In the genomic region with DNA sequence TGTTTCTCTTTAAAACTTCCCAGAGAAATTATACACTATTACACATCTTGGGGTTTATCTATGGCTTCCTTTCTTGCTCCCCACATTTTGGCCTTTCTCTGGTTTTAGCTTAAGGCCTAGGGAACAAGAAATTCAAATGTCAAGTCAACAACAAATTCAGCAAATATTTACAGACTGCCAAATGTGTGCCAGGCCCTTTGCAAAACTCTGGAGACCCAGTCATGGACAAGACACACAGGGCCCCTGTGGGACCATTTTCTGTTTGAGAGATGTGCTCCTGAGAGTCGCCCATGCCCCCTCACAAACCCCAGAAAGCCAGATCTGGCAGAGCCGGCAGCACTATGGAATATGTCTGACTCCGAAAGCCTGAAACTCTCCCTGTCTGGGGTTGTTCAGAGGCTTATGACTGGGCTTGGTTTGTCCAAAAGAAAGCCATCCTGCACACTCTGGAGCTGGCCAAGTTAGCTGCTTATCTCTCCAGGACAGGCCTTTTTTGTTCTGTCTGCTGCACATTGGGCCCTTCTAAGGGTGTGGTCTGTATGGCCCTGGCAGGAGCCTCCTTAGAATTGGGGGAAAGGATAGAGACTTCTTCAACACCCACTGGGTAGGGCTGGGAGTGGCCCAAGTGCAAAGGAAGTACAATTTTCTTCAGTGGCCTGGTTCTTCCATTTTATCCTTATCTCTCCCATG, we compare ENCODE assay signal across 32 cellular contexts. TPM values are rescaled to one million over a fixed set of nuclear protein-coding genes. Genes with fewer than 3 reads are reported as not detected.
A peak's percentile ranks its signal among the peaks of the same experiment; 100 is the strongest.
DNase-seq lines count a peak whose midpoint lies in the region; ATAC-seq, FAIRE-seq and TF ChIP-seq lines count a peak whose summit lies in the region.
"Had no signal": no experiment of that assay in that cellular context is flagged by ENCODE, and none has a peak within 500 bp of the region (broad histone marks: within the 10 kb centered on the region; RNA-seq: fewer than 3 reads in every experiment).

No MANE protein-coding gene starts in this region.

- H3K36me3 ChIP-seq in PC-9 (ENCODE audit: low read depth) (no peaks in the 10 kb centered on the region), K562 (ENCODE audit: control insufficient read depth, insufficient read depth, low read length) (no peaks in the 10 kb centered on the region), SJCRH30 (no peaks in the 10 kb centered on the region)
- H3K36me3 ChIP-seq: BLaER1 had no signal

- in situ Hi-C loops in K562 (cut with MboI): no loop called here

- POLR2A ChIA-PET in PC-9 (lab: Charles Lee; ENCODE audit: unreplicated experiment) (no interaction called here), K562 (lab: Yijun Ruan, JAX) (interaction anchor here (0.6 to 1.9 kb wide), 6 partner anchors 8 to 260 kb away, joined by 3 to 11 read pairs (median 4); no protein-coding TSS in a partner anchor)

- 0% methylated on average over 3 of the region's 3 CpGs for WGBS in K562 (ENCODE audit: insufficient coverage, low coverage, missing lambda C conversion rate)

- H3K4me1 Mint-ChIP-seq in neural crest cell: no peaks in the 10 kb centered on the region
- peaks cover 29% of the 10 kb centered on the region for H3K4me1 Mint-ChIP-seq in activated T-cell treated with anti-CD3 and anti-CD28 coated beads, Interleukin-2, amount 50 U/mL, for 72 hours (ENCODE audit: low read depth)
- H3K4me1 Mint-ChIP-seq: CD4-positive, CD25-positive, alpha-beta regulatory T cell had no signal

- no peak for TF ChIP-seq CTCF in PC-9 (conservative IDR thresholded peaks at IDR 0.05)
- no peak for TF ChIP-seq CTCF in K562 (IDR thresholded peaks at IDR 0.05 in 2 of 3, conservative IDR thresholded peaks at IDR 0.05 in 1 of 3; ENCODE audit: insufficient read depth in 2 of 3, low read depth in 1 of 3, low read length in 3 of 3)
- no peak for TF ChIP-seq CTCF in neural crest cell (conservative IDR thresholded peaks at IDR 0.05)

- no peak for TF ChIP-seq RAD21 in K562 (CRISPR knock-in tag; conservative IDR thresholded peaks at IDR 0.05 in 1 of 2, IDR thresholded peaks at IDR 0.05 in 1 of 2)

- no peak overlapping the region; the same call in 1 of the 2 replicates for H3K27ac ChIP-seq in PC-9
- H3K27ac ChIP-seq in K562 (ENCODE audit: extremely low read depth, low read depth, low read length): peak overlapping the region; percentile 51
- no peak overlapping the region for H3K27ac ChIP-seq in SJCRH30
- H3K27ac ChIP-seq: BLaER1, HL-60, RWPE1 had no signal

- DNase-seq in CMK (ENCODE audit: low read depth): peak; percentile 65
- no peak for DNase-seq in PC-9
- DNase-seq in K562 (ENCODE audit: extremely low read depth in 1 of 4, low spot score in 3 of 4): peak; percentile 92 to 94 (median 92)
- DNase-seq in neural crest cell (ENCODE audit: low read depth, low spot score): no peak
- no peak for DNase-seq in DMS 273 (lab: John Stamatoyannopoulos, UW; ENCODE audit: unreplicated experiment)
- DNase-seq in SJCRH30: no peak
- no peak for DNase-seq in activated T-cell treated with anti-CD3 and anti-CD28 coated beads, Interleukin-2, amount 50 U/mL, for 72 hours
- DNase-seq: 8988T; CD4-positive, CD25-positive, alpha-beta regulatory T cell; DMS53; Karpas-422; NCI-H1092 treated with DMSO at 0.1 percent for 48 hours; NCI-H1436 treated with DMSO at 0.1 percent for 48 hours; NCI-H187 treated with DMSO at 0.1 percent for 48 hours; NCI-H446; NCI-H524 treated with DMSO at 0.1 percent for 48 hours; NCI-H774; NK-92 treated with Interleukin-12 subunit alpha and Interleukin-12 subunit beta, amount 100 ng/mL, for 24 hours; SHP77; SK-N-SH; SW 1271 had no signal

- no peaks in the 10 kb centered on the region for H3K79me2 ChIP-seq in PC-9 (ENCODE audit: low read depth)
- no peaks in the 10 kb centered on the region for H3K79me2 ChIP-seq in K562 (ENCODE audit: control insufficient read depth, insufficient read depth, low read length)

- H3K27ac Mint-ChIP-seq in neural crest cell (ENCODE audit: unreplicated experiment): peak overlapping the region; percentile 67
- H3K27ac Mint-ChIP-seq in activated T-cell treated with anti-CD3 and anti-CD28 coated beads, Interleukin-2, amount 50 U/mL, for 72 hours: no peak overlapping the region
- H3K27ac Mint-ChIP-seq: CD4-positive, CD25-positive, alpha-beta regulatory T cell had no signal

- no peaks in the 10 kb centered on the region for H3K9me3 Mint-ChIP-seq in neural crest cell
- H3K9me3 Mint-ChIP-seq in activated T-cell treated with anti-CD3 and anti-CD28 coated beads, Interleukin-2, amount 50 U/mL, for 72 hours: no peaks in the 10 kb centered on the region

- no peak for TF ChIP-seq POLR2A in K562 (conservative IDR thresholded peaks at IDR 0.05)

- H3K4me3 ChIP-seq in PC-9 (no peak overlapping the region), K562 (no peak overlapping the region), SJCRH30 (no peak overlapping the region)
- H3K4me3 ChIP-seq: BLaER1 had no signal

- intact Hi-C loops in PC-9 (cut with micrococcal nuclease; ENCODE audit: unreplicated experiment) (no loop called here), K562 (cut with micrococcal nuclease) (no loop called here)

- peaks cover 70% of the 10 kb centered on the region for H3K4me1 ChIP-seq in PC-9 (replicated peaks; ENCODE audit: insufficient read depth)
- H3K4me1 ChIP-seq in K562 (replicated peaks in 1 of 2; ENCODE audit: control insufficient read depth in 2 of 2, insufficient read depth in 2 of 2, low read length in 2 of 2): peaks cover 28 to 37% of the 10 kb centered on the region in 2 experiments; a peak in 4 of 5 replicates
- no peaks in the 10 kb centered on the region for H3K4me1 ChIP-seq in SJCRH30
- H3K4me1 ChIP-seq: BLaER1 had no signal

- no peaks in the 10 kb centered on the region for H3K27me3 Mint-ChIP-seq in neural crest cell (ENCODE audit: low read depth)
- H3K27me3 Mint-ChIP-seq in activated T-cell treated with anti-CD3 and anti-CD28 coated beads, Interleukin-2, amount 50 U/mL, for 72 hours (ENCODE audit: low read depth): peaks cover under 1% of the 10 kb centered on the region

- H3K9ac ChIP-seq in K562 (ENCODE audit: insufficient read depth in 1 of 2, low read depth in 2 of 2, low read length in 2 of 2): peak overlapping the region; percentile 22 to 57; a peak in 2 of 4 replicates
- H3K9ac ChIP-seq: BLaER1, SK-N-SH had no signal

- H3K4me2 ChIP-seq in PC-9 (peak overlapping the region; percentile 47; the same call in 1 of the 2 replicates), K562 (ENCODE audit: insufficient read depth, low read length) (peak overlapping the region; percentile 31; the same call in 1 of the 2 replicates)
- H3K4me2 ChIP-seq: BLaER1, SK-N-SH had no signal

- H4K20me1 ChIP-seq in PC-9 (ENCODE audit: insufficient read depth) (no peaks in the 10 kb centered on the region), K562 (replicated peaks; ENCODE audit: control insufficient read depth, insufficient read depth, low read length) (no peaks in the 10 kb centered on the region)
- H4K20me1 ChIP-seq: BLaER1 had no signal

- H3F3A ChIP-seq in PC-9 (ENCODE audit: insufficient read depth, low read depth): peaks cover 47% of the 10 kb centered on the region

- H3K9me3 ChIP-seq in PC-9 (ENCODE audit: insufficient read depth, low read depth): no peaks in the 10 kb centered on the region
- no peaks in the 10 kb centered on the region for H3K9me3 ChIP-seq in K562 (replicated peaks; ENCODE audit: control insufficient read depth, insufficient read depth, low read depth, low read length)
- H3K9me3 ChIP-seq in SJCRH30 (replicated peaks): no peaks in the 10 kb centered on the region
- H3K9me3 ChIP-seq: BLaER1, SK-N-SH had no signal

- TF ChIP-seq EP300 in K562 (IDR thresholded peaks at IDR 0.05; ENCODE audit: low read length): peak; percentile 78

- H3K27me3 ChIP-seq in PC-9 (ENCODE audit: insufficient read depth, low read depth) (no peaks in the 10 kb centered on the region), K562 (ENCODE audit: control insufficient read depth in 2 of 2, insufficient read depth in 2 of 2, low read length in 2 of 2) (no peaks in the 10 kb centered on the region), SJCRH30 (no peaks in the 10 kb centered on the region)
- H3K27me3 ChIP-seq: BLaER1 had no signal

- ATAC-seq in K562 (peak; percentile 97), GM18511 (IDR thresholded peaks at IDR 0.05; ENCODE audit: unreplicated experiment) (no peak)
- no peak for ATAC-seq in activated T-cell treated with anti-CD3 and anti-CD28 coated beads, Interleukin-2, amount 50 U/mL, for 72 hours (replicated peaks in 1 of 2)
- ATAC-seq: Panc1 had no signal

- H3K9me2 ChIP-seq in PC-9 (ENCODE audit: insufficient read depth): no peaks in the 10 kb centered on the region
- H3K9me2 ChIP-seq: SK-N-SH had no signal

- H2AFZ ChIP-seq in PC-9 (no peak overlapping the region), K562 (ENCODE audit: low read depth, low read length) (0 out of 2 replicates have a peak overlapping the region, but pooled peaks have one; percentile 46)

- peak; percentile 99 for FAIRE-seq in K562 (lab: Jason Lieb, UNC)
- FAIRE-seq: D721Med, H1 had no signal

- no peaks in the 10 kb centered on the region for H3K36me3 Mint-ChIP-seq in neural crest cell (ENCODE audit: low read depth)
- no peaks in the 10 kb centered on the region for H3K36me3 Mint-ChIP-seq in activated T-cell treated with anti-CD3 and anti-CD28 coated beads, Interleukin-2, amount 50 U/mL, for 72 hours (ENCODE audit: insufficient read depth in 2 of 2)
- H3K36me3 Mint-ChIP-seq: CD4-positive, CD25-positive, alpha-beta regulatory T cell had no signal

- no TSS peak for BruUV-seq in PC-9 (replicated peaks; lab: Mats Ljungman, UMichigan)
- no TSS peak for BruUV-seq in K562 (replicated peaks; lab: Mats Ljungman, UMichigan)

- H3K4me3 Mint-ChIP-seq in neural crest cell: no peak overlapping the region
- no peak overlapping the region for H3K4me3 Mint-ChIP-seq in activated T-cell treated with anti-CD3 and anti-CD28 coated beads, Interleukin-2, amount 50 U/mL, for 72 hours
- H3K4me3 Mint-ChIP-seq: CD4-positive, CD25-positive, alpha-beta regulatory T cell had no signal

- CTCF ChIA-PET in PC-9 (lab: Charles Lee): no interaction called here
- CTCF ChIA-PET in K562 (lab: Yijun Ruan, JAX; ENCODE audit: low intra/inter-chr PET ratio): no interaction called here

- no peaks in the 10 kb centered on the region for H3K9me1 ChIP-seq in K562 (ENCODE audit: control insufficient read depth, insufficient read depth, low read length)

RNA-seq across cellular contexts. Expression of a gene that starts 1.1 kb away (rescaled TPM):
- total RNA-seq in PC-9 (2021) (0.24 and 0.73 TPM in 2 replicates), K562 (2014; rRNA removed) (not detected in 2 replicates), K562 (2014; rRNA removed; fragmentation: Illumina TruSeq; extraction: Trizol) (not detected in 2 replicates), K562 (2015; rRNA removed; fragmentation: Illumina TruSeq; extraction: Trizol) (not detected in 2 replicates), K562 (2021) (not detected in 2 replicates), neural crest cell (not detected in 2 replicates)
- total RNA-seq in K562 (2011; cell fraction: chromatin; rRNA removed; ENCODE audit: low replicate concordance): not detected in 2 replicates
- total RNA-seq in K562 (2011; cell fraction: nucleolus; rRNA removed): not detected in 2 replicates
- total RNA-seq in K562 (2011; cell fraction: nucleoplasm; rRNA removed): not detected in 2 replicates
- polyA plus RNA-seq in K562 (2011; rRNA removed) (not detected in 2 replicates), K562 (2014; fragmentation: Illumina TruSeq; extraction: Trizol) (not detected in 2 replicates), K562 (2014; fragmentation: Nextera tagmentation; extraction: Ambion mirVana) (not detected), K562 (2014; rRNA removed) (not detected in 2 replicates)
- not detected in 2 replicates for polyA plus RNA-seq in K562 (2011; cell fraction: cytosol; rRNA removed)
- polyA plus RNA-seq in K562 (2011; cell fraction: nucleus; rRNA removed): not detected in 2 replicates
- not detected in 2 replicates for polyA plus RNA-seq in K562 (2012)
- polyA minus RNA-seq in K562 (2011; rRNA and poly(A)+ RNA removed): not detected in 2 replicates
- not detected in 2 replicates for polyA minus RNA-seq in K562 (2011; cell fraction: cytosol; rRNA and poly(A)+ RNA removed)
- not detected in 2 replicates for polyA minus RNA-seq in K562 (2011; cell fraction: nucleus; rRNA and poly(A)+ RNA removed)
- total RNA-seq in SJCRH30 (2014; rRNA removed; shearing (Covaris generic)): not detected in 2 replicates
- total RNA-seq in activated T-cell treated with anti-CD3 and anti-CD28 coated beads, Interleukin-2, amount 50 U/mL, for 72 hours: not detected
- total RNA-seq: CD4-positive, CD25-positive, alpha-beta regulatory T cell; Daoy; G401; H1; M059J had no signal
- polyA plus RNA-seq: AG04450; CD4-positive, CD25-positive, alpha-beta regulatory T cell; H1; SK-N-SH had no signal

RNA-seq across cellular contexts. Expression of a gene that starts 16.9 kb away (rescaled TPM):
- total RNA-seq in PC-9 (2021) (3.0 and 5.3 TPM in 2 replicates), K562 (2014; rRNA removed) (not detected in 2 replicates), K562 (2014; rRNA removed; fragmentation: Illumina TruSeq; extraction: Trizol) (not detected in 2 replicates), K562 (2015; rRNA removed; fragmentation: Illumina TruSeq; extraction: Trizol) (not detected in 2 replicates), K562 (2021) (not detected in 2 replicates), neural crest cell (not detected in 2 replicates)
- total RNA-seq in K562 (2011; cell fraction: chromatin; rRNA removed; ENCODE audit: low replicate concordance): not detected in 2 replicates
- not detected in 2 replicates for total RNA-seq in K562 (2011; cell fraction: nucleolus; rRNA removed)
- not detected in 2 replicates for total RNA-seq in K562 (2011; cell fraction: nucleoplasm; rRNA removed)
- polyA plus RNA-seq in K562 (2011; rRNA removed) (not detected in 2 replicates), K562 (2014; fragmentation: Illumina TruSeq; extraction: Trizol) (not detected in 2 replicates), K562 (2014; fragmentation: Nextera tagmentation; extraction: Ambion mirVana) (not detected), K562 (2014; rRNA removed) (not detected in 2 replicates)
- not detected in 2 replicates for polyA plus RNA-seq in K562 (2011; cell fraction: cytosol; rRNA removed)
- 0.06 TPM in 1 of 2 replicates, not detected in the other for polyA plus RNA-seq in K562 (2011; cell fraction: nucleus; rRNA removed)
- polyA plus RNA-seq in K562 (2012): not detected in 2 replicates
- not detected in 2 replicates for polyA minus RNA-seq in K562 (2011; rRNA and poly(A)+ RNA removed)
- polyA minus RNA-seq in K562 (2011; cell fraction: cytosol; rRNA and poly(A)+ RNA removed): not detected in 2 replicates
- polyA minus RNA-seq in K562 (2011; cell fraction: nucleus; rRNA and poly(A)+ RNA removed): not detected in 2 replicates
- total RNA-seq in SJCRH30 (2014; rRNA removed; shearing (Covaris generic)): not detected in 2 replicates
- under 1 TPM in 1 of 2 donors, not detected in 1; 0.10 TPM for total RNA-seq in activated T-cell treated with anti-CD3 and anti-CD28 coated beads, Interleukin-2, amount 50 U/mL, for 72 hours
- total RNA-seq: CD4-positive, CD25-positive, alpha-beta regulatory T cell; Daoy; G401; H1; M059J had no signal
- polyA plus RNA-seq: CD4-positive, CD25-positive, alpha-beta regulatory T cell; H1; SK-N-SH had no signal

RNA-seq across cellular contexts. Expression of a gene that starts 19.8 kb away (rescaled TPM):
- total RNA-seq in PC-9 (2021) (not detected in 2 replicates), K562 (2014; rRNA removed) (not detected in 2 replicates), K562 (2014; rRNA removed; fragmentation: Illumina TruSeq; extraction: Trizol) (not detected in 2 replicates), K562 (2015; rRNA removed; fragmentation: Illumina TruSeq; extraction: Trizol) (not detected in 2 replicates), K562 (2021) (not detected in 2 replicates), neural crest cell (not detected in 2 replicates)
- not detected in 2 replicates for total RNA-seq in K562 (2011; cell fraction: chromatin; rRNA removed; ENCODE audit: low replicate concordance)
- total RNA-seq in K562 (2011; cell fraction: nucleolus; rRNA removed): not detected in 2 replicates
- total RNA-seq in K562 (2011; cell fraction: nucleoplasm; rRNA removed): not detected in 2 replicates
- polyA plus RNA-seq in K562 (2011; rRNA removed) (not detected in 2 replicates), K562 (2014; fragmentation: Illumina TruSeq; extraction: Trizol) (not detected in 2 replicates), K562 (2014; fragmentation: Nextera tagmentation; extraction: Ambion mirVana) (not detected), K562 (2014; rRNA removed) (not detected in 2 replicates)
- polyA plus RNA-seq in K562 (2011; cell fraction: cytosol; rRNA removed): not detected in 2 replicates
- polyA plus RNA-seq in K562 (2011; cell fraction: nucleus; rRNA removed): not detected in 2 replicates
- not detected in 2 replicates for polyA plus RNA-seq in K562 (2012)
- polyA minus RNA-seq in K562 (2011; rRNA and poly(A)+ RNA removed): not detected in 2 replicates
- not detected in 2 replicates for polyA minus RNA-seq in K562 (2011; cell fraction: cytosol; rRNA and poly(A)+ RNA removed)
- polyA minus RNA-seq in K562 (2011; cell fraction: nucleus; rRNA and poly(A)+ RNA removed): not detected in 2 replicates
- not detected in 2 replicates for total RNA-seq in SJCRH30 (2014; rRNA removed; shearing (Covaris generic))
- total RNA-seq in activated T-cell treated with anti-CD3 and anti-CD28 coated beads, Interleukin-2, amount 50 U/mL, for 72 hours: not detected
- total RNA-seq: CD4-positive, CD25-positive, alpha-beta regulatory T cell; Daoy; G401; H1; M059J had no signal
- polyA plus RNA-seq: AG04450; CD4-positive, CD25-positive, alpha-beta regulatory T cell; H1; SK-N-SH had no signal

RNA-seq across cellular contexts. Expression of a gene that starts 37.1 kb away (rescaled TPM):
- total RNA-seq in PC-9 (2021) (0.28 TPM in 1 of 2 replicates, not detected in the other), K562 (2014; rRNA removed) (0.08 and 0.32 TPM in 2 replicates), K562 (2014; rRNA removed; fragmentation: Illumina TruSeq; extraction: Trizol) (0.07 TPM in 1 of 2 replicates, not detected in the other), K562 (2015; rRNA removed; fragmentation: Illumina TruSeq; extraction: Trizol) (not detected in 2 replicates), K562 (2021) (0.09 and 0.27 TPM in 2 replicates), neural crest cell (not detected in 2 replicates)
- 1.7 and 5.7 TPM in 2 replicates for total RNA-seq in K562 (2011; cell fraction: chromatin; rRNA removed; ENCODE audit: low replicate concordance)
- 2.2 and 3.8 TPM in 2 replicates for total RNA-seq in K562 (2011; cell fraction: nucleolus; rRNA removed)
- 1.9 TPM in 2 replicates for total RNA-seq in K562 (2011; cell fraction: nucleoplasm; rRNA removed)
- polyA plus RNA-seq in K562 (2011; rRNA removed) (0.81 and 2.3 TPM in 2 replicates), K562 (2014; fragmentation: Illumina TruSeq; extraction: Trizol) (0.14 TPM in 1 of 2 replicates, not detected in the other), K562 (2014; fragmentation: Nextera tagmentation; extraction: Ambion mirVana) (under 1 TPM; 0.03 to 0.08 TPM), K562 (2014; rRNA removed) (0.22 and 0.23 TPM in 2 replicates)
- 0.59 and 2.4 TPM in 2 replicates for polyA plus RNA-seq in K562 (2011; cell fraction: cytosol; rRNA removed)
- polyA plus RNA-seq in K562 (2011; cell fraction: nucleus; rRNA removed): 5.8 and 21.4 TPM in 2 replicates
- polyA plus RNA-seq in K562 (2012): 0.71 and 2.0 TPM in 2 replicates
- 0.48 and 1.0 TPM in 2 replicates for polyA minus RNA-seq in K562 (2011; rRNA and poly(A)+ RNA removed)
- polyA minus RNA-seq in K562 (2011; cell fraction: cytosol; rRNA and poly(A)+ RNA removed): 0.95 TPM in 1 of 2 replicates, not detected in the other
- polyA minus RNA-seq in K562 (2011; cell fraction: nucleus; rRNA and poly(A)+ RNA removed): 0.22 and 1.2 TPM in 2 replicates
- not detected in 2 replicates for total RNA-seq in SJCRH30 (2014; rRNA removed; shearing (Covaris generic))
- under 1 TPM; 0.19 to 0.26 TPM for total RNA-seq in activated T-cell treated with anti-CD3 and anti-CD28 coated beads, Interleukin-2, amount 50 U/mL, for 72 hours
- total RNA-seq: CD4-positive, CD25-positive, alpha-beta regulatory T cell; G401; H1; M059J had no signal
- polyA plus RNA-seq: CD4-positive, CD25-positive, alpha-beta regulatory T cell; H1; SK-N-SH had no signal

RNA-seq across cellular contexts. Expression of a gene that starts 51.8 kb away (rescaled TPM):
- total RNA-seq in PC-9 (2021) (1.5 and 1.7 TPM in 2 replicates), K562 (2014; rRNA removed) (not detected in 2 replicates), K562 (2014; rRNA removed; fragmentation: Illumina TruSeq; extraction: Trizol) (not detected in 2 replicates), K562 (2015; rRNA removed; fragmentation: Illumina TruSeq; extraction: Trizol) (not detected in 2 replicates), K562 (2021) (not detected in 2 replicates), neural crest cell (not detected in 2 replicates)
- total RNA-seq in K562 (2011; cell fraction: chromatin; rRNA removed; ENCODE audit: low replicate concordance): not detected in 2 replicates
- total RNA-seq in K562 (2011; cell fraction: nucleolus; rRNA removed): not detected in 2 replicates
- not detected in 2 replicates for total RNA-seq in K562 (2011; cell fraction: nucleoplasm; rRNA removed)
- polyA plus RNA-seq in K562 (2011; rRNA removed) (0.08 TPM in 1 of 2 replicates, not detected in the other), K562 (2014; fragmentation: Illumina TruSeq; extraction: Trizol) (not detected in 2 replicates), K562 (2014; fragmentation: Nextera tagmentation; extraction: Ambion mirVana) (not detected), K562 (2014; rRNA removed) (not detected in 2 replicates)
- polyA plus RNA-seq in K562 (2011; cell fraction: cytosol; rRNA removed): not detected in 2 replicates
- not detected in 2 replicates for polyA plus RNA-seq in K562 (2011; cell fraction: nucleus; rRNA removed)
- polyA plus RNA-seq in K562 (2012): not detected in 2 replicates
- not detected in 2 replicates for polyA minus RNA-seq in K562 (2011; rRNA and poly(A)+ RNA removed)
- not detected in 2 replicates for polyA minus RNA-seq in K562 (2011; cell fraction: cytosol; rRNA and poly(A)+ RNA removed)
- not detected in 2 replicates for polyA minus RNA-seq in K562 (2011; cell fraction: nucleus; rRNA and poly(A)+ RNA removed)
- total RNA-seq in SJCRH30 (2014; rRNA removed; shearing (Covaris generic)): not detected in 2 replicates
- not detected for total RNA-seq in activated T-cell treated with anti-CD3 and anti-CD28 coated beads, Interleukin-2, amount 50 U/mL, for 72 hours
- total RNA-seq: CD4-positive, CD25-positive, alpha-beta regulatory T cell; Daoy; H1 had no signal
- polyA plus RNA-seq: AG04450; CD4-positive, CD25-positive, alpha-beta regulatory T cell; H1; SK-N-SH had no signal

Comparison
In these comparisons a context has a peak if more than half of its experiments do, and no peak if none do; other contexts are left out.
1. DNase-seq: peak in CMK (single experiment) and K562 (4 of 4); none in PC-9 (0 of 2), neural crest cell (single experiment), DMS 273 (single experiment), SJCRH30 (0 of 2) and activated T-cell treated with anti-CD3 and anti-CD28 coated beads, Interleukin-2, amount 50 U/mL, for 72 hours (0 of 2).